ENCODE assay signal across 1 cellular context in the genomic region with DNA sequence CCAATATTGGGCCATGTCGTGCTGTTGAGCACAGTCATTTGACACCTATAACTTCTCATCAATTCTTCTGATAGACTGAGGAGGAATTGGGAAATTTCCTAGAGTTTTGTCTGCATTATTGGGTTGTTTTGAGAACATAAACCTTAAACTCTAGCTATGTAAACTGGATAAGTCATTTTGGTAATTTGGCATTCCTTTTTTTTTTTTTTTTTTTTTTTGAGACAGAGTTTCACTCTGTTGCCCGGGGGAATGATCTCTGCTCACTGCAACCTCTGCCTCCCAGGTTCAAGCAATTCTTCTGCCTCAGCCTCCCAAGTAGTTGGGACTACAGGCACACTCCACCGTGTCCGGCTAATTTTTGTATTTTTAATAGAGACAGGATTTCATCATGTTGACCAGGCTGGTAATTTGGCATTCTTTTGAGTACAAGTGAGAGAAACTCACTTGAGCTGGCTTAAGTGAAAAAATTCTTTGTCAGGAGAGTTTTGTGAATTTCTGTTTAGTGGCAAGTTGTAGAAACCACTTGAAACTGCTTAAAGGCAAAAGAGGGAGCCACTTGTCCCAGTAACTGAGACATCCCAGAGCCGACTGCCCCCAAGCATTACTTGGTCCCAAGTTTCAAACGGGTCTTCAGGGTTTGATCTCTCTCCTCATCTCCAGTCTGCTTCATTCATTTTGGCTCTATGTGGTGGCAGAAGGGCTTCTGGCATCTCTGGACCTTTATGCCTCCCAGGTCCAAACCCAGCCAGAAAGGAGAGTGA.
TF ChIP-seq lines count a peak whose summit lies in the region.

No MANE protein-coding gene starts in this region.

TF ChIP-seq in WTC11, 78 proteins besides CTCF, POLR2A, EP300 and RAD21 (continued from another document):
- TF ChIP-seq, protein P1, sequence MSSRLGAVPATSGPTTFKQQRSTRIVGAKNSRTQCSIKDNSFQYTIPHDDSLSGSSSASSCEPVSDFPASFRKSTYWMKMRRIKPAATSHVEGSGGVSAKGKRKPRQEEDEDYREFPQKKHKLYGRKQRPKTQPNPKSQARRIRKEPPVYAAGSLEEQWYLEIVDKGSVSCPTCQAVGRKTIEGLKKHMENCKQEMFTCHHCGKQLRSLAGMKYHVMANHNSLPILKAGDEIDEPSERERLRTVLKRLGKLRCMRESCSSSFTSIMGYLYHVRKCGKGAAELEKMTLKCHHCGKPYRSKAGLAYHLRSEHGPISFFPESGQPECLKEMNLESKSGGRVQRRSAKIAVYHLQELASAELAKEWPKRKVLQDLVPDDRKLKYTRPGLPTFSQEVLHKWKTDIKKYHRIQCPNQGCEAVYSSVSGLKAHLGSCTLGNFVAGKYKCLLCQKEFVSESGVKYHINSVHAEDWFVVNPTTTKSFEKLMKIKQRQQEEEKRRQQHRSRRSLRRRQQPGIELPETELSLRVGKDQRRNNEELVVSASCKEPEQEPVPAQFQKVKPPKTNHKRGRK (CRISPR knock-in tag; IDR thresholded peaks at IDR 0.05; ENCODE audit: borderline replicate concordance) = no peak
- TF ChIP-seq, protein P2, sequence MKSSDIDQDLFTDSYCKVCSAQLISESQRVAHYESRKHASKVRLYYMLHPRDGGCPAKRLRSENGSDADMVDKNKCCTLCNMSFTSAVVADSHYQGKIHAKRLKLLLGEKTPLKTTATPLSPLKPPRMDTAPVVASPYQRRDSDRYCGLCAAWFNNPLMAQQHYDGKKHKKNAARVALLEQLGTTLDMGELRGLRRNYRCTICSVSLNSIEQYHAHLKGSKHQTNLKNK (CRISPR knock-in tag; IDR thresholded peaks at IDR 0.05) = no peak
- TF ChIP-seq, protein P3, sequence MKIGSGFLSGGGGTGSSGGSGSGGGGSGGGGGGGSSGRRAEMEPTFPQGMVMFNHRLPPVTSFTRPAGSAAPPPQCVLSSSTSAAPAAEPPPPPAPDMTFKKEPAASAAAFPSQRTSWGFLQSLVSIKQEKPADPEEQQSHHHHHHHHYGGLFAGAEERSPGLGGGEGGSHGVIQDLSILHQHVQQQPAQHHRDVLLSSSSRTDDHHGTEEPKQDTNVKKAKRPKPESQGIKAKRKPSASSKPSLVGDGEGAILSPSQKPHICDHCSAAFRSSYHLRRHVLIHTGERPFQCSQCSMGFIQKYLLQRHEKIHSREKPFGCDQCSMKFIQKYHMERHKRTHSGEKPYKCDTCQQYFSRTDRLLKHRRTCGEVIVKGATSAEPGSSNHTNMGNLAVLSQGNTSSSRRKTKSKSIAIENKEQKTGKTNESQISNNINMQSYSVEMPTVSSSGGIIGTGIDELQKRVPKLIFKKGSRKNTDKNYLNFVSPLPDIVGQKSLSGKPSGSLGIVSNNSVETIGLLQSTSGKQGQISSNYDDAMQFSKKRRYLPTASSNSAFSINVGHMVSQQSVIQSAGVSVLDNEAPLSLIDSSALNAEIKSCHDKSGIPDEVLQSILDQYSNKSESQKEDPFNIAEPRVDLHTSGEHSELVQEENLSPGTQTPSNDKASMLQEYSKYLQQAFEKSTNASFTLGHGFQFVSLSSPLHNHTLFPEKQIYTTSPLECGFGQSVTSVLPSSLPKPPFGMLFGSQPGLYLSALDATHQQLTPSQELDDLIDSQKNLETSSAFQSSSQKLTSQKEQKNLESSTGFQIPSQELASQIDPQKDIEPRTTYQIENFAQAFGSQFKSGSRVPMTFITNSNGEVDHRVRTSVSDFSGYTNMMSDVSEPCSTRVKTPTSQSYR (CRISPR knock-in tag; IDR thresholded peaks at IDR 0.05) = no peak
- TF ChIP-seq SP1 (CRISPR knock-in tag; conservative IDR thresholded peaks at IDR 0.05) = no peak
